Comparison of ENCODE assay signal across 1 cellular context in the genomic region with DNA sequence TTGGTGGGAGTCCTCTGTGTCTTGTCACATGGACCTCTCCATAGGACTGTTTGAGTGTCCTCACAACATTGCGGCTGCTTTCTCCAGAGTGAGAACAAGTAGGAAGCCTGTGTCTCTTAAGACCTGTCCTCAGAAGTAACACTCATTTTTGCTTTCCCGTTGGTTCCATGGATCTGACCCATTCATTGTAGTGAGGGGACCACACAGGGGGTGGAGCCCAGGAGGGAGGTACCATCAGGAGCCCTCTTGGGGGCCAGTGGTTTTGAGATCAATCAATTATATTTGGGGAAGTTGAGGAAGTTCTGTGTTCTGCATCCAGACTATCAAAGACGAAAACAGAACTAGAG.
TF ChIP-seq lines count a peak whose summit lies in the region.

No MANE protein-coding gene starts in this region.

TF ChIP-seq in HEK293, 187 proteins besides CTCF, POLR2A, EP300 and RAD21 (continued from another document):
- no peak for TF ChIP-seq ZNF221 (tag by site-specific recombination; IDR thresholded peaks at IDR 0.05; ENCODE audit: borderline replicate concordance)
- TF ChIP-seq WT1 (tag by site-specific recombination; IDR thresholded peaks at IDR 0.05) = no peak
- no peak for TF ChIP-seq KLF1 (tag by site-specific recombination; IDR thresholded peaks at IDR 0.05)
- no peak for TF ChIP-seq MYNN (tag by site-specific recombination; IDR thresholded peaks at IDR 0.05; ENCODE audit: borderline replicate concordance)
- no peak for TF ChIP-seq ZBTB1 (tag by site-specific recombination; IDR thresholded peaks at IDR 0.05)
- no peak for TF ChIP-seq REPIN1 (tag by site-specific recombination; IDR thresholded peaks at IDR 0.05; ENCODE audit: low read depth)
- no peak for TF ChIP-seq ZNF24 (tag by site-specific recombination; IDR thresholded peaks at IDR 0.05)
- no peak for TF ChIP-seq ZNF621 (tag by site-specific recombination; IDR thresholded peaks at IDR 0.05)
- TF ChIP-seq ZNF510 (tag by site-specific recombination; IDR thresholded peaks at IDR 0.05; ENCODE audit: insufficient replicate concordance) = no peak
- TF ChIP-seq ZNF184 (tag by site-specific recombination; IDR thresholded peaks at IDR 0.05) = 0 out of 2 replicates have a peak, but pooled peaks have one; percentile 5
- TF ChIP-seq, protein P1, sequence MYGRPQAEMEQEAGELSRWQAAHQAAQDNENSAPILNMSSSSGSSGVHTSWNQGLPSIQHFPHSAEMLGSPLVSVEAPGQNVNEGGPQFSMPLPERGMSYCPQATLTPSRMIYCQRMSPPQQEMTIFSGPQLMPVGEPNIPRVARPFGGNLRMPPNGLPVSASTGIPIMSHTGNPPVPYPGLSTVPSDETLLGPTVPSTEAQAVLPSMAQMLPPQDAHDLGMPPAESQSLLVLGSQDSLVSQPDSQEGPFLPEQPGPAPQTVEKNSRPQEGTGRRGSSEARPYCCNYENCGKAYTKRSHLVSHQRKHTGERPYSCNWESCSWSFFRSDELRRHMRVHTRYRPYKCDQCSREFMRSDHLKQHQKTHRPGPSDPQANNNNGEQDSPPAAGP (tag by site-specific recombination; IDR thresholded peaks at IDR 0.05) = no peak
- TF ChIP-seq RBAK (tag by site-specific recombination; IDR thresholded peaks at IDR 0.05) = 0 out of 2 replicates have a peak, but pooled peaks have one; percentile 1
- peak; percentile 97 for TF ChIP-seq SETDB1 (IDR thresholded peaks at IDR 0.05; ENCODE audit: insufficient read length, low read length)
- no peak for TF ChIP-seq ZNF274 (IDR thresholded peaks at IDR 0.05; ENCODE audit: low read length)
- no peak for TF ChIP-seq ZNF274 (tag by site-specific recombination; IDR thresholded peaks at IDR 0.05; ENCODE audit: borderline replicate concordance)
- no peak for TF ChIP-seq ZNF169 (tag by site-specific recombination; IDR thresholded peaks at IDR 0.05)
